12 cellular contexts compared by ENCODE assay signal in genomic region chr1:210302501-210302900, GRCh38.
"Had no signal": no experiment of that assay in that cellular context is flagged by ENCODE, and none has a peak within 500 bp of the region (broad histone marks: within the 10 kb centered on the region; RNA-seq: fewer than 3 reads in every experiment).

No MANE protein-coding gene starts in this region.

- H3K4me1 ChIP-seq: SJCRH30 had no signal

- H3K9me3 ChIP-seq: gastroesophageal sphincter, ovary, SJCRH30, tibial artery had no signal

- ATAC-seq: gastroesophageal sphincter; stimulated activated effector memory CD8-positive, alpha-beta T cell treated with anti-CD3 and anti-CD28 coated beads, Interleukin-12 subunit alpha, Interleukin-12 subunit beta, amount 100 ng/mL, for 72 hours had no signal

- H3K27ac ChIP-seq: cardiac muscle cell, gastroesophageal sphincter, ovary, SJCRH30, tibial artery had no signal

- H3K4me3 ChIP-seq: cardiac muscle cell, gastroesophageal sphincter, ovary, SJCRH30, tibial artery had no signal

- H3K36me3 ChIP-seq: cardiac muscle cell, gastroesophageal sphincter, ovary, SJCRH30, tibial artery had no signal

- DNase-seq: activated CD4-positive, alpha-beta memory T cell treated with anti-CD3 and anti-CD28 coated beads, Interleukin-2, amount 10 ng/mL, durations not matched to agents 7 days and 5 days; activated naive CD8-positive, alpha-beta T cell treated with anti-CD3 and anti-CD28 coated beads, Interleukin-2, amount 10 ng/mL, durations not matched to agents 7 days and 5 days; cortex of kidney; effector CD8-positive, alpha-beta T cell; nephron progenitor cell; ovary; SJCRH30; SW 1271 had no signal

- H3K27me3 ChIP-seq: cardiac muscle cell, gastroesophageal sphincter, ovary, tibial artery had no signal
